In genomic region chr9:99173570-99174504, GRCh38 we compare ENCODE assay signal across 10 cellular contexts. TPM values are rescaled to one million over a fixed set of nuclear protein-coding genes. Genes with fewer than 3 reads are reported as not detected.
DNase-seq lines count a peak whose midpoint lies in the region; ATAC-seq lines count a peak whose summit lies in the region.
"Had no signal": no experiment of that assay in that cellular context is flagged by ENCODE, and none has a peak within 500 bp of the region (broad histone marks: within the 10 kb centered on the region; RNA-seq: fewer than 3 reads in every experiment).

No MANE protein-coding gene starts in this region.

- no peaks in the 10 kb centered on the region for H3K36me3 ChIP-seq in MG63
- H3K36me3 ChIP-seq: adrenal gland, prostate gland had no signal

- no peak overlapping the region for H3K4me3 ChIP-seq in MG63
- H3K4me3 ChIP-seq: adrenal gland, prostate gland had no signal

- DNase-seq in NCI-H526 treated with DMSO at 0.1 percent for 48 hours (lab: John Stamatoyannopoulos, UW), result peak; percentile 93
- DNase-seq in midbrain (lab: John Stamatoyannopoulos, UW), result peak; percentile 30
- DNase-seq in MG63, result no peak
- no peak for DNase-seq in iPS-NIHi7 (ENCODE audit: extremely low spot score)
- no peak for DNase-seq in occipital lobe (lab: John Stamatoyannopoulos, UW)
- DNase-seq: adrenal gland had no signal

- H3K9me3 ChIP-seq in MG63, result no peaks in the 10 kb centered on the region
- H3K9me3 ChIP-seq: adrenal gland, prostate gland had no signal

- ATAC-seq in GM18502 (IDR thresholded peaks at IDR 0.05; ENCODE audit: poor library complexity, unreplicated experiment), result peak; percentile 76
- ATAC-seq in GM21723 (IDR thresholded peaks at IDR 0.05; ENCODE audit: unreplicated experiment), result peak; percentile 68
- ATAC-seq in HG02970 (IDR thresholded peaks at IDR 0.05; ENCODE audit: low FRiP score, unreplicated experiment), result no peak

- H3K27me3 ChIP-seq in MG63, result no peaks in the 10 kb centered on the region
- H3K27me3 ChIP-seq: adrenal gland had no signal

RNA-seq across cellular contexts. Expression of gene ALG2, which starts 47.9 kb away (rescaled TPM):
- 22.0 and 32.5 TPM in 2 replicates for total RNA-seq in MG63 (2014; rRNA removed; shearing (Covaris generic); ENCODE audit: low replicate concordance)
- 25.0 TPM for total RNA-seq in occipital lobe

RNA-seq across cellular contexts. Expression of gene SEC61B, which starts 48.2 kb away (rescaled TPM):
- total RNA-seq in MG63 (2014; rRNA removed; shearing (Covaris generic); ENCODE audit: low replicate concordance), result 152 and 171 TPM in 2 replicates
- total RNA-seq in occipital lobe, result 32.3 TPM

Comparison
In these comparisons a context has a peak if more than half of its experiments do, and no peak if none do; other contexts are left out.
1. DNase-seq: peak in NCI-H526 treated with DMSO at 0.1 percent for 48 hours (single experiment) and midbrain (single experiment); none in MG63 (single experiment), iPS-NIHi7 (single experiment) and occipital lobe (single experiment).